In the genomic region with DNA sequence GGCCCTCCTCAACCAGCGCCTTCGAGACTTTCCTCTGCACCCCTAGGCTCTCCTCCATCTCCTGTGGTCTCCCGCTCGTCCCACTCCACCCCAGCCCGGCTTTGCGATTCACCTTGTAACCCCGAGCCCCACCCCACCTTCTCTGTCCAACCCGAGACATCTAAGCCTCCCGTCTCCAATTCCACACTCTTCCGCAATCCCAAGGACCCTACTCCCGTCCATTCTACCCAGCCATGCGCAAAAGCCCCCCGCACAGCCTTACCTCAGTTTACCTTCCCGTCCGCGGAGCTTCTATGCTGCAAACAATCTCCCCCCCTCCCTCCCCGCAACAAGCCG, we compare ENCODE assay signal across 8 cellular contexts. TPM values are rescaled to one million over a fixed set of nuclear protein-coding genes. Genes with fewer than 3 reads are reported as not detected.
DNase-seq lines count a peak whose midpoint lies in the region; ATAC-seq, FAIRE-seq and TF ChIP-seq lines count a peak whose summit lies in the region.

No MANE protein-coding gene starts in this region.

- TF ChIP-seq POLR2A in thyroid gland (IDR thresholded peaks at IDR 0.05), result no peak

- DNase-seq in adipocyte (ENCODE audit: low read depth) (no peak), left colon (no peak), thyroid gland (no peak), COLO829 (ENCODE audit: low spot score) (no peak), dermis blood vessel endothelial cell (no peak), D721Med (ENCODE audit: insufficient read length, low spot score) (no peak)

- peak overlapping the region; percentile 97 for H3K9ac ChIP-seq in adipocyte (ENCODE audit: low read length)

- peak overlapping the region; percentile 95 to 98 (median 95) for H3K27ac ChIP-seq in thyroid gland

- TF ChIP-seq CTCF in thyroid gland (IDR thresholded peaks at IDR 0.05) (no peak), D721Med (IDR thresholded peaks at IDR 0.05; ENCODE audit: insufficient read depth, missing control alignments) (no peak)

- H3K4me3 ChIP-seq in adipocyte (ENCODE audit: low read length) (peak overlapping the region; percentile 96), thyroid gland (replicated peaks in 1 of 3) (peak overlapping the region; percentile 33 to 84 (median 77))

- intact Hi-C loops in left colon (cut with DNase I, micrococcal nuclease), result no loop called here
- intact Hi-C loops in thyroid gland (cut with DNase I), result no loop called here

- no peaks in the 10 kb centered on the region for H3K9me3 ChIP-seq in adipocyte (ENCODE audit: control insufficient read depth, low read length)
- no peaks in the 10 kb centered on the region for H3K9me3 ChIP-seq in thyroid gland

- H3K36me3 ChIP-seq in adipocyte (ENCODE audit: control insufficient read depth, insufficient read depth, low read length, severe bottlenecking) (peaks cover 12% of the 10 kb centered on the region), thyroid gland (no peaks in the 10 kb centered on the region)

- H3K27me3 ChIP-seq in adipocyte (replicated peaks; ENCODE audit: control insufficient read depth, insufficient read depth, low read length) (no peaks in the 10 kb centered on the region), thyroid gland (no peaks in the 10 kb centered on the region)

- ATAC-seq in GM19324 (IDR thresholded peaks at IDR 0.05; ENCODE audit: low FRiP score, unreplicated experiment) (peak; percentile 0), HG03039 (IDR thresholded peaks at IDR 0.05; ENCODE audit: unreplicated experiment) (peak; percentile 0), left colon (peak; percentile 34)

- 1% methylated on average over 18 of the region's 18 CpGs for WGBS in thyroid gland, 2 donors

- H3K4me1 ChIP-seq in adipocyte (ENCODE audit: control insufficient read depth, insufficient read depth, low read length) (peaks cover 60% of the 10 kb centered on the region), thyroid gland (peaks cover 33 to 51% of the 10 kb centered on the region in 2 donors)

- FAIRE-seq in D721Med (lab: Jason Lieb, UNC), result no peak

RNA-seq across cellular contexts. Expression of gene SH3BP5L, which starts 0.2 kb away (rescaled TPM):
- total RNA-seq in left colon, result 10 to 100 TPM; 22.2 to 25.9 TPM
- 10 to 100 TPM; 25.2 to 32.0 (median 30.0) TPM for total RNA-seq in thyroid gland
- 32.7 and 36.7 TPM in 2 replicates for total RNA-seq in dermis blood vessel endothelial cell

RNA-seq across cellular contexts. Expression of gene ZNF672, which starts 12.5 kb away (rescaled TPM):
- total RNA-seq in left colon (10 to 100 TPM; 32.9 to 36.2 TPM), thyroid gland (10 to 100 TPM; 43.5 to 82.2 (median 53.7) TPM), dermis blood vessel endothelial cell (28.1 and 32.2 TPM in 2 replicates)

RNA-seq across cellular contexts. Expression of gene ZNF692, which starts 33.3 kb away (rescaled TPM):
- total RNA-seq in left colon (10 to 100 TPM; 26.9 to 31.4 TPM), thyroid gland (10 to 100 TPM; 17.2 to 59.7 (median 34.1) TPM), dermis blood vessel endothelial cell (7.7 and 16.5 TPM in 2 replicates)
